16 cellular contexts compared by ENCODE assay signal in genomic region chr12:29208935-29209701, GRCh38.
DNase-seq lines count a peak whose midpoint lies in the region; ATAC-seq, FAIRE-seq and TF ChIP-seq lines count a peak whose summit lies in the region.
"Had no signal": no experiment of that assay in that cellular context is flagged by ENCODE, and none has a peak within 500 bp of the region (broad histone marks: within the 10 kb centered on the region; RNA-seq: fewer than 3 reads in every experiment).

No MANE protein-coding gene starts in this region.

- TF ChIP-seq POLR2A in H54 (IDR thresholded peaks at IDR 0.05; ENCODE audit: low read depth, low read length): no peak

- H3K9me3 ChIP-seq in SJCRH30 (replicated peaks): no peaks in the 10 kb centered on the region
- no peaks in the 10 kb centered on the region for H3K9me3 ChIP-seq in lower lobe of right lung

- ATAC-seq in lower lobe of right lung: no peak
- no peak for ATAC-seq in HG02759 (IDR thresholded peaks at IDR 0.05; ENCODE audit: unreplicated experiment)

- H3K27me3 ChIP-seq in SJCRH30 (no peaks in the 10 kb centered on the region), rectal smooth muscle tissue (ENCODE audit: control insufficient read depth, insufficient read depth, low read length) (no peaks in the 10 kb centered on the region), lower lobe of right lung (ENCODE audit: low read depth) (no peaks in the 10 kb centered on the region)

- no peak for TF ChIP-seq CTCF in lower lobe of right lung (IDR thresholded peaks at IDR 0.05)

- H3K9ac ChIP-seq in rectal smooth muscle tissue (ENCODE audit: low read length): no peak overlapping the region
- H3K9ac ChIP-seq: GM23248 had no signal

- H3K4me1 ChIP-seq in SJCRH30: peaks cover 14% of the 10 kb centered on the region; the same call in 1 of the 2 replicates
- H3K4me1 ChIP-seq in rectal smooth muscle tissue (ENCODE audit: control insufficient read depth, insufficient read depth, low read length): peaks cover 6% of the 10 kb centered on the region
- H3K4me1 ChIP-seq in lower lobe of right lung: peaks cover 7% of the 10 kb centered on the region

- H3K36me3 ChIP-seq in SJCRH30: no peaks in the 10 kb centered on the region
- no peaks in the 10 kb centered on the region for H3K36me3 ChIP-seq in rectal smooth muscle tissue (ENCODE audit: control insufficient read depth, insufficient read depth, low read length)
- no peaks in the 10 kb centered on the region for H3K36me3 ChIP-seq in lower lobe of right lung

- FAIRE-seq in GM19239 (lab: Jason Lieb, UNC) (peak; percentile 31), H54 (lab: Jason Lieb, UNC) (no peak)

- no peak for DNase-seq in GM19239 (ENCODE audit: insufficient read length, low spot score)
- DNase-seq in SJCRH30: no peak
- DNase-seq in left kidney (ENCODE audit: low read depth, low spot score): peak; percentile 13
- DNase-seq in DMS79 (lab: John Stamatoyannopoulos, UW): no peak
- DNase-seq in lower lobe of right lung: no peak
- DNase-seq in H54 (ENCODE audit: insufficient read length, low spot score): no peak
- DNase-seq: GM23248; NCI-H187; NCI-H446; NCI-H69; NK-92 treated with Interleukin-12 subunit alpha and Interleukin-12 subunit beta, amount 100 ng/mL, for 24 hours; RPMI8226; SIG-M5 had no signal

- intact Hi-C loops in lower lobe of right lung (cut with DNase I): no loop called here

- no peak overlapping the region for H3K4me3 ChIP-seq in SJCRH30
- peak overlapping the region; percentile 27 for H3K4me3 ChIP-seq in rectal smooth muscle tissue (ENCODE audit: low read length)
- no peak overlapping the region for H3K4me3 ChIP-seq in lower lobe of right lung
- H3K4me3 ChIP-seq: GM23248 had no signal

- H3K27ac ChIP-seq in SJCRH30 (0 out of 2 replicates have a peak overlapping the region, but pooled peaks have one; percentile 8), rectal smooth muscle tissue (ENCODE audit: low read depth, low read length) (no peak overlapping the region), lower lobe of right lung (no peak overlapping the region)
- H3K27ac ChIP-seq: C4-2B, GM23248 had no signal
